ENCODE assay signal across 8 cellular contexts in the genomic region with DNA sequence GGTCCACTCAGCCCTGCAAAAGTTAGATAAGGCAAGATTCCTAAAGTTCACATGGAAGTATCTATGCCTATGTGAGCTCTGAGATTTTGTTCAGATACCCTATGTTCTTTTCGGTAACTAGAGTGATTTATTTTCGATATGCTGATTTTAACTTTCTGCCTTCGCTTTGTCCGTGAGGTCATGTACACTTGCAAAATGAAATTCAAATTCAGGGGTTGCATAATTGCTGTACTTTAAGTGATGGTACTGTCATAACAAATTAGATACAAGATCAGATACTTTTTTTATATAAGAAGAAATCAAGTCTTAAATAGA. TPM values are rescaled to one million over a fixed set of nuclear protein-coding genes. Genes with fewer than 3 reads are reported as not detected.
DNase-seq lines count a peak whose midpoint lies in the region; ATAC-seq and TF ChIP-seq lines count a peak whose summit lies in the region.

No MANE protein-coding gene starts in this region.

- peak overlapping the region; percentile 79 for H3K4me2 ChIP-seq in SK-N-SH
- peak overlapping the region; percentile 97 for H3K4me2 ChIP-seq in PC-3 (ENCODE audit: low read length)

- H4K20me1 ChIP-seq in SK-N-SH (ENCODE audit: insufficient read depth) (peaks cover 26% of the 10 kb centered on the region), PC-3 (ENCODE audit: low read length) (peaks cover 10% of the 10 kb centered on the region)

- intact Hi-C loops in PC-3 (cut with micrococcal nuclease): loop anchor here (2.0 to 5.0 kb wide), 2 partner anchors 40 to 42 kb away; a partner anchor contains a TSS
- intact Hi-C loops in esophagus muscularis mucosa (cut with DNase I): loop anchor here (5.0 kb wide), 1 partner anchor 43 kb away; a partner anchor contains a TSS

- no peak for ATAC-seq in SK-N-SH treated with all-trans-retinoic acid at 6 μM for 48 hours
- no peak for ATAC-seq in PC-3
- no peak for ATAC-seq in HG02798 (IDR thresholded peaks at IDR 0.05; ENCODE audit: poor library complexity, unreplicated experiment)
- ATAC-seq in GM18519 (IDR thresholded peaks at IDR 0.05; ENCODE audit: low FRiP score, unreplicated experiment): no peak

- H3K4me1 Mint-ChIP-seq in progenitor cell of endocrine pancreas (ENCODE audit: low read depth): peaks cover 12% of the 10 kb centered on the region

- TF ChIP-seq EP300 in SK-N-SH (IDR thresholded peaks at IDR 0.05; ENCODE audit: borderline replicate concordance in 1 of 2, low read depth in 1 of 2, low read length in 1 of 2): no peak
- TF ChIP-seq EP300 in esophagus muscularis mucosa (IDR thresholded peaks at IDR 0.05): no peak

- no peaks in the 10 kb centered on the region for H3K36me3 Mint-ChIP-seq in progenitor cell of endocrine pancreas (ENCODE audit: insufficient read depth)

- H2AFZ ChIP-seq in SK-N-SH (ENCODE audit: low read depth): peak overlapping the region; percentile 93
- H2AFZ ChIP-seq in PC-3 (ENCODE audit: low read length): peak overlapping the region; percentile 97

- TF ChIP-seq POLR2A in esophagus muscularis mucosa (IDR thresholded peaks at IDR 0.05; ENCODE audit: low read depth): no peak

- H3K27ac ChIP-seq in SK-N-SH (ENCODE audit: low read depth in 2 of 2, low read length in 1 of 2) (peak overlapping the region; percentile 76 to 87), PC-3 (ENCODE audit: low read length) (peak overlapping the region; percentile 56), esophagus muscularis mucosa (replicated peaks in 1 of 4) (peak overlapping the region; percentile 97 to 99 (median 99))

- DNase-seq in SK-N-SH (no peak), PC-3 (no peak), esophagus muscularis mucosa (ENCODE audit: extremely low spot score) (no peak), progenitor cell of endocrine pancreas (ENCODE audit: low spot score, unreplicated experiment) (no peak), amygdala (lab: John Stamatoyannopoulos, UW) (no peak)

- peaks cover 2% of the 10 kb centered on the region for H3K27me3 Mint-ChIP-seq in progenitor cell of endocrine pancreas

- no peaks in the 10 kb centered on the region for H3K9me2 ChIP-seq in SK-N-SH
- H3K9me2 ChIP-seq in PC-3 (replicated peaks; ENCODE audit: low read length): no peaks in the 10 kb centered on the region

- H3K4me3 ChIP-seq in SK-N-SH (ENCODE audit: low read depth in 2 of 2, low read length in 1 of 2): peak overlapping the region; percentile 81 to 88
- peak overlapping the region; percentile 97 for H3K4me3 ChIP-seq in PC-3 (ENCODE audit: low read length)
- peak overlapping the region; percentile 86 to 99 (median 93) for H3K4me3 ChIP-seq in esophagus muscularis mucosa

- no peaks in the 10 kb centered on the region for H3K9me3 ChIP-seq in SK-N-SH
- no peaks in the 10 kb centered on the region for H3K9me3 ChIP-seq in PC-3 (ENCODE audit: low read length)
- H3K9me3 ChIP-seq in esophagus muscularis mucosa: no peaks in the 10 kb centered on the region

- 8% methylated on average over 4 of the region's 4 CpGs for WGBS in SK-N-SH (ENCODE audit: low lambda C conversion rate)
- 4% methylated on average over 4 of the region's 4 CpGs for WGBS in esophagus muscularis mucosa

- H3K9ac ChIP-seq in SK-N-SH (peak overlapping the region; percentile 73), PC-3 (ENCODE audit: low read length) (peak overlapping the region; percentile 83)

- no peaks in the 10 kb centered on the region for H3K36me3 ChIP-seq in SK-N-SH (replicated peaks in 1 of 2; ENCODE audit: control insufficient read depth in 1 of 2, insufficient read depth in 2 of 2, low read length in 1 of 2)
- H3K36me3 ChIP-seq in PC-3 (ENCODE audit: low read depth, low read length): no peaks in the 10 kb centered on the region
- no peaks in the 10 kb centered on the region for H3K36me3 ChIP-seq in esophagus muscularis mucosa

- TF ChIP-seq CTCF in SK-N-SH (IDR thresholded peaks at IDR 0.05): no peak
- TF ChIP-seq CTCF in PC-3 (conservative IDR thresholded peaks at IDR 0.05; ENCODE audit: low read depth, low read length): no peak
- no peak for TF ChIP-seq CTCF in esophagus muscularis mucosa (IDR thresholded peaks at IDR 0.05)
- TF ChIP-seq CTCF in progenitor cell of endocrine pancreas (IDR thresholded peaks at IDR 0.05; ENCODE audit: unreplicated experiment): no peak

- peaks cover 9% of the 10 kb centered on the region for H3F3A ChIP-seq in SK-N-SH (replicated peaks; ENCODE audit: insufficient read depth)
- no peaks in the 10 kb centered on the region for H3F3A ChIP-seq in PC-3 (ENCODE audit: low read length, unreplicated experiment)

- H3K27me3 ChIP-seq in SK-N-SH (ENCODE audit: insufficient read depth) (no peaks in the 10 kb centered on the region), PC-3 (ENCODE audit: low read length) (no peaks in the 10 kb centered on the region), esophagus muscularis mucosa (no peaks in the 10 kb centered on the region)

- TF ChIP-seq RAD21 in SK-N-SH (IDR thresholded peaks at IDR 0.05; ENCODE audit: low read length): no peak

- POLR2A ChIA-PET in SK-N-SH (lab: Yijun Ruan, JAX): no interaction called here
- POLR2A ChIA-PET in PC-3 (lab: Charles Lee; ENCODE audit: unreplicated experiment): no interaction called here

- peak overlapping the region; percentile 76 for H3K4me3 Mint-ChIP-seq in progenitor cell of endocrine pancreas (ENCODE audit: low read depth)

- H3K79me2 ChIP-seq in SK-N-SH (ENCODE audit: insufficient read depth) (peaks cover 36% of the 10 kb centered on the region), PC-3 (ENCODE audit: low read length) (peaks cover 47% of the 10 kb centered on the region)

- peak overlapping the region; percentile 92 for H3K27ac Mint-ChIP-seq in progenitor cell of endocrine pancreas

- H3K9me3 Mint-ChIP-seq in progenitor cell of endocrine pancreas (ENCODE audit: low read depth): no peaks in the 10 kb centered on the region

- BruUV-seq in PC-3 (replicated peaks; lab: Mats Ljungman, UMichigan): TSS peak; percentile 78

- H3K4me1 ChIP-seq in SK-N-SH (ENCODE audit: control insufficient read depth in 1 of 2, insufficient read depth in 2 of 2, low read depth in 1 of 2, low read length in 1 of 2): peaks cover 5 to 6% of the 10 kb centered on the region in 2 experiments; a peak in 3 of 4 replicates
- H3K4me1 ChIP-seq in PC-3 (ENCODE audit: insufficient read depth, low read length): peaks cover 10% of the 10 kb centered on the region
- H3K4me1 ChIP-seq in esophagus muscularis mucosa: peaks cover 9 to 37% (median 33%) of the 10 kb centered on the region in 4 donors

- CTCF ChIA-PET in SK-N-SH (lab: Yijun Ruan, JAX) (no interaction called here), PC-3 (lab: Charles Lee) (no interaction called here)

TF ChIP-seq in SK-N-SH, 30 proteins besides CTCF, POLR2A, EP300 and RAD21 (continues in another document):
- TF ChIP-seq CHD2 (IDR thresholded peaks at IDR 0.05; ENCODE audit: low read length, partially characterized antibody): no peak
- TF ChIP-seq JUND (IDR thresholded peaks at IDR 0.05): no peak
- TF ChIP-seq TCF12 (IDR thresholded peaks at IDR 0.05): no peak
- no peak for TF ChIP-seq TEAD4 (IDR thresholded peaks at IDR 0.05; ENCODE audit: borderline replicate concordance, insufficient read depth)
- no peak for TF ChIP-seq FOXJ3 (CRISPR knock-in tag; IDR thresholded peaks at IDR 0.05)
- no peak for TF ChIP-seq ELF1 (IDR thresholded peaks at IDR 0.05)
- no peak for TF ChIP-seq SMC3 (IDR thresholded peaks at IDR 0.05; ENCODE audit: low read depth, low read length)
- TF ChIP-seq SIN3A (IDR thresholded peaks at IDR 0.05; ENCODE audit: borderline replicate concordance, low read depth, low read length): no peak
- no peak for TF ChIP-seq TAF1 (IDR thresholded peaks at IDR 0.05; ENCODE audit: borderline replicate concordance, low read depth, low read length)
- no peak for TF ChIP-seq RXRA (IDR thresholded peaks at IDR 0.05; ENCODE audit: borderline replicate concordance, low read depth)
- TF ChIP-seq NFIC (IDR thresholded peaks at IDR 0.05; ENCODE audit: borderline replicate concordance): no peak
- no peak for TF ChIP-seq FOSL2 (IDR thresholded peaks at IDR 0.05; ENCODE audit: borderline replicate concordance, low read depth)
- TF ChIP-seq RCOR1 (IDR thresholded peaks at IDR 0.05; ENCODE audit: low read length): no peak

TF ChIP-seq in SK-N-SH treated with all-trans-retinoic acid at 6 μM for 48 hours, 23 proteins besides CTCF, POLR2A, EP300 and RAD21 (continues in another document):
- TF ChIP-seq ESRRG (CRISPR knock-in tag; IDR thresholded peaks at IDR 0.05): no peak
- no peak for TF ChIP-seq ZNF565 (CRISPR knock-in tag; conservative IDR thresholded peaks at IDR 0.05; ENCODE audit: low read depth)
- no peak for TF ChIP-seq ZC3H10 (CRISPR knock-in tag; IDR thresholded peaks at IDR 0.05)
- no peak for TF ChIP-seq PPARA (CRISPR knock-in tag; IDR thresholded peaks at IDR 0.05; ENCODE audit: borderline replicate concordance)
- TF ChIP-seq, protein P1, sequence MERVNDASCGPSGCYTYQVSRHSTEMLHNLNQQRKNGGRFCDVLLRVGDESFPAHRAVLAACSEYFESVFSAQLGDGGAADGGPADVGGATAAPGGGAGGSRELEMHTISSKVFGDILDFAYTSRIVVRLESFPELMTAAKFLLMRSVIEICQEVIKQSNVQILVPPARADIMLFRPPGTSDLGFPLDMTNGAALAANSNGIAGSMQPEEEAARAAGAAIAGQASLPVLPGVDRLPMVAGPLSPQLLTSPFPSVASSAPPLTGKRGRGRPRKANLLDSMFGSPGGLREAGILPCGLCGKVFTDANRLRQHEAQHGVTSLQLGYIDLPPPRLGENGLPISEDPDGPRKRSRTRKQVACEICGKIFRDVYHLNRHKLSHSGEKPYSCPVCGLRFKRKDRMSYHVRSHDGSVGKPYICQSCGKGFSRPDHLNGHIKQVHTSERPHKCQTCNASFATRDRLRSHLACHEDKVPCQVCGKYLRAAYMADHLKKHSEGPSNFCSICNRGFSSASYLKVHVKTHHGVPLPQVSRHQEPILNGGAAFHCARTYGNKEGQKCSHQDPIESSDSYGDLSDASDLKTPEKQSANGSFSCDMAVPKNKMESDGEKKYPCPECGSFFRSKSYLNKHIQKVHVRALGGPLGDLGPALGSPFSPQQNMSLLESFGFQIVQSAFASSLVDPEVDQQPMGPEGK (CRISPR knock-in tag; IDR thresholded peaks at IDR 0.05; ENCODE audit: borderline replicate concordance): no peak
- no peak for TF ChIP-seq ZFP3 (CRISPR knock-in tag; IDR thresholded peaks at IDR 0.05)
- TF ChIP-seq CSDC2 (CRISPR knock-in tag; IDR thresholded peaks at IDR 0.05): no peak

RNA-seq across cellular contexts. Expression of a gene that starts 0.3 kb away (rescaled TPM):
- 17.9 and 18.8 TPM in 2 replicates for polyA plus RNA-seq in SK-N-SH (2012; rRNA removed)
- 13.4 and 14.8 TPM in 2 replicates for polyA plus RNA-seq in SK-N-SH (2012; cell fraction: cytosol; rRNA removed)
- 30.7 and 53.7 TPM in 2 replicates for polyA plus RNA-seq in SK-N-SH (2012; cell fraction: nucleus; rRNA removed)
- total RNA-seq in PC-3 (2014; rRNA removed) (69.0 and 87.3 TPM in 2 replicates), esophagus muscularis mucosa (10 to 100 TPM; 72.9 to 89.3 (median 80.6) TPM), progenitor cell of endocrine pancreas (116 and 117 TPM in 2 replicates)

RNA-seq across cellular contexts. Expression of a gene that starts 40.5 kb away (rescaled TPM):
- polyA plus RNA-seq in SK-N-SH (2012; rRNA removed): 0.53 and 0.60 TPM in 2 replicates
- 0.55 and 0.67 TPM in 2 replicates for polyA plus RNA-seq in SK-N-SH (2012; cell fraction: cytosol; rRNA removed)
- 0.47 and 1.0 TPM in 2 replicates for polyA plus RNA-seq in SK-N-SH (2012; cell fraction: nucleus; rRNA removed)
- total RNA-seq in PC-3 (2014; rRNA removed) (3.0 and 3.9 TPM in 2 replicates), esophagus muscularis mucosa (10 to 100 TPM; 11.0 to 15.0 (median 14.5) TPM), progenitor cell of endocrine pancreas (20.3 and 21.7 TPM in 2 replicates)
